In the genomic region with DNA sequence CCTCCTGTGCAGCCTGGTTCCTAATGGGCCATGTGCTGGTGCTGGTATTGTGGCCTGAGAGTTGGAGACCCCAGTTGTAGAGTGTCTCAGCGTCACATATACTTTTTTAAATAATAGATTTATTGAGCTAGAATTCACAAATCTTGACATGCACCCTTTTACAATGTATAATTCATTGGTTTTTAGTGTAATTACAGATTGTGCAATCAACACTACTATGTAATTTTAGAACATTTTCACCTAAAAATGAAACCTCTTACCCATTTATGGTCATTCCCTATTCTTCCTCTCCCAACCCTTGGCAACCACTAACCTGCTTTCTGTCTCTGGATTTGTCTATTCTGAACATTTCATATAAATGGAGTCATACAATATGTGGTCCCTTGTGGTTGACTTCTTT, we compare ENCODE assay signal across 29 cellular contexts.
"Had no signal": no experiment of that assay in that cellular context is flagged by ENCODE, and none has a peak within 500 bp of the region (broad histone marks: within the 10 kb centered on the region; RNA-seq: fewer than 3 reads in every experiment).

No MANE protein-coding gene starts in this region.

- H3K9ac ChIP-seq: neural progenitor cell, parathyroid adenoma had no signal

- H3K4me2 ChIP-seq: neural progenitor cell, smooth muscle cell had no signal

- H2AFZ ChIP-seq: neural progenitor cell, parathyroid adenoma had no signal

- ATAC-seq: naive thymus-derived CD4-positive, alpha-beta T cell; natural killer cell; psoas muscle; right cardiac atrium; sciatic nerve; stimulated activated memory B cell treated with anti-CD40 and anti-IgM and Interleukin-4, amounts not matched to agents 10 μg/mL and 1 μg/mL and 100 μg/mL, for 72 hours; stimulated activated naive CD8-positive, alpha-beta T cell treated with anti-CD3 and anti-CD28 coated beads, Interleukin-15, amount 100 ng/mL, for 72 hours; stimulated activated naive CD8-positive, alpha-beta T cell treated with anti-CD3 and anti-CD28 coated beads, Interleukin-15, Interleukin-2, amounts not matched to agents 100 U/mL and 50 U/mL, for 24 hours had no signal

- H3K27me3 ChIP-seq: neural progenitor cell, ovary, spleen, suprapubic skin, testis, tibial artery, transverse colon, upper lobe of left lung, vagina had no signal

- DNase-seq: naive thymus-derived CD4-positive, alpha-beta T cell; natural killer cell; occipital lobe; ovary; posterior cingulate gyrus; psoas muscle; right cardiac atrium; spleen; stimulated activated CD4-positive, alpha-beta T cell treated with anti-CD3 and anti-CD28 coated beads, Interleukin-12 subunit alpha, Interleukin-12 subunit beta, amount 100 ng/mL, for 4 hours; stimulated activated CD4-positive, alpha-beta T cell treated with anti-CD3 and anti-CD28 coated beads, Interleukin-1b, Interleukin-23, amount 100 ng/mL, for 48 hours; stimulated activated CD4-positive, alpha-beta T cell treated with anti-CD3 and anti-CD28 coated beads, Interleukin-4, amount 100 ng/mL, for 1 hour; stimulated activated CD4-positive, alpha-beta T cell treated with anti-CD3 and anti-CD28 coated beads, Interleukin-4, amount 100 ng/mL, for 4 hours; stimulated activated CD8-positive, alpha-beta memory T cell treated with anti-CD3 and anti-CD28 coated beads, Interleukin-4, amount 100 ng/mL, for 48 hours; stimulated activated naive CD4-positive, alpha-beta T cell; stimulated activated naive CD8-positive, alpha-beta T cell treated with anti-CD3 and anti-CD28 coated beads, Interleukin-15, amount 100 ng/mL, for 72 hours; stimulated activated naive CD8-positive, alpha-beta T cell treated with anti-CD3 and anti-CD28 coated beads, Interleukin-15, Interleukin-2, amounts not matched to agents 100 U/mL and 50 U/mL, for 24 hours; substantia nigra; testis; tibial artery; transverse colon; upper lobe of left lung had no signal

- H3K9me3 ChIP-seq: ovary, testis had no signal

- H3K4me1 ChIP-seq: neural progenitor cell, parathyroid adenoma, psoas muscle, spleen, suprapubic skin, testis, tibial artery, transverse colon, upper lobe of left lung, vagina had no signal

- H3K4me3 ChIP-seq: neural progenitor cell, ovary, psoas muscle, skin epidermis, smooth muscle cell, spleen, suprapubic skin, testis, tibial artery, transverse colon, upper lobe of left lung, vagina had no signal

- H3K79me2 ChIP-seq: parathyroid adenoma had no signal

- H3K36me3 ChIP-seq: ovary had no signal

- H3K27ac ChIP-seq: neural progenitor cell, ovary, parathyroid adenoma, psoas muscle, skin epidermis, spleen, suprapubic skin, testis, tibial artery, transverse colon, upper lobe of left lung, vagina had no signal
